In genomic region chr5:132467292-132467984, GRCh38 we compare ENCODE assay signal across 9 cellular contexts. TPM values are rescaled to one million over a fixed set of nuclear protein-coding genes. Genes with fewer than 3 reads are reported as not detected.
DNase-seq lines count a peak whose midpoint lies in the region; ATAC-seq, FAIRE-seq and TF ChIP-seq lines count a peak whose summit lies in the region.
"Had no signal": no experiment of that assay in that cellular context is flagged by ENCODE, and none has a peak within 500 bp of the region (broad histone marks: within the 10 kb centered on the region; RNA-seq: fewer than 3 reads in every experiment).

No MANE protein-coding gene starts in this region.

- peaks cover 36% of the 10 kb centered on the region for H3K36me3 Mint-ChIP-seq in activated T-helper 2 cell treated with anti-CD3 and anti-CD28 coated beads, Interferon-gamma antibody, Interleukin-2, Interleukin-4, amounts not matched to agents 10 μg/mL and 5 μg/mL and 100 μg/mL, durations not matched to agents 14 hours and 24 hours and 36 hours (ENCODE audit: low read depth)
- no peaks in the 10 kb centered on the region for H3K36me3 Mint-ChIP-seq in Calu3 (ENCODE audit: insufficient read depth, unreplicated experiment)

- H3K4me3 ChIP-seq in left ventricle myocardium inferior: no peak overlapping the region
- no peak overlapping the region for H3K4me3 ChIP-seq in right cardiac atrium (ENCODE audit: low read length)

- TF ChIP-seq CTCF in left ventricle myocardium inferior (IDR thresholded peaks at IDR 0.05; ENCODE audit: borderline replicate concordance) (no peak), GM13977 (IDR thresholded peaks at IDR 0.05; ENCODE audit: extremely low read depth, insufficient read depth, missing control alignments) (no peak), Calu3 (IDR thresholded peaks at IDR 0.05; ENCODE audit: unreplicated experiment) (no peak)

- H3K27ac ChIP-seq in left ventricle myocardium inferior (replicated peaks): peak overlapping the region; percentile 76
- H3K27ac ChIP-seq in right cardiac atrium (ENCODE audit: low read length): no peak overlapping the region

- peak; percentile 10 for DNase-seq in left ventricle myocardium inferior
- DNase-seq in right cardiac atrium: no peak
- no peak for DNase-seq in activated T-helper 2 cell treated with anti-CD3 and anti-CD28 coated beads, Interferon-gamma antibody, Interleukin-2, Interleukin-4, amounts not matched to agents 10 μg/mL and 5 μg/mL and 100 μg/mL, durations not matched to agents 14 hours and 24 hours and 36 hours (ENCODE audit: low spot score)
- no peak for DNase-seq in urothelium cell line (ENCODE audit: low spot score)
- DNase-seq in GM13977 (ENCODE audit: low spot score): no peak
- DNase-seq in DMS 273 (lab: John Stamatoyannopoulos, UW; ENCODE audit: unreplicated experiment): no peak
- DNase-seq in Calu3: no peak

- CTCF ChIA-PET in Calu3 (lab: Charles Lee): interaction anchor here (0.5 to 1.5 kb wide), 4 partner anchors 31 to 351 kb away, joined by 4 to 6 read pairs (median 4); no protein-coding TSS in a partner anchor

- H3K9me3 Mint-ChIP-seq in activated T-helper 2 cell treated with anti-CD3 and anti-CD28 coated beads, Interferon-gamma antibody, Interleukin-2, Interleukin-4, amounts not matched to agents 10 μg/mL and 5 μg/mL and 100 μg/mL, durations not matched to agents 14 hours and 24 hours and 36 hours: no peaks in the 10 kb centered on the region
- no peaks in the 10 kb centered on the region for H3K9me3 Mint-ChIP-seq in Calu3 (ENCODE audit: low read depth, unreplicated experiment)

- H3K4me3 Mint-ChIP-seq in activated T-helper 2 cell treated with anti-CD3 and anti-CD28 coated beads, Interferon-gamma antibody, Interleukin-2, Interleukin-4, amounts not matched to agents 10 μg/mL and 5 μg/mL and 100 μg/mL, durations not matched to agents 14 hours and 24 hours and 36 hours (ENCODE audit: low read depth): no peak overlapping the region
- no peak overlapping the region for H3K4me3 Mint-ChIP-seq in Calu3 (ENCODE audit: low read depth, unreplicated experiment)

- H3K27me3 Mint-ChIP-seq in activated T-helper 2 cell treated with anti-CD3 and anti-CD28 coated beads, Interferon-gamma antibody, Interleukin-2, Interleukin-4, amounts not matched to agents 10 μg/mL and 5 μg/mL and 100 μg/mL, durations not matched to agents 14 hours and 24 hours and 36 hours (ENCODE audit: low read depth): no peaks in the 10 kb centered on the region
- no peaks in the 10 kb centered on the region for H3K27me3 Mint-ChIP-seq in Calu3 (ENCODE audit: unreplicated experiment)

- in situ Hi-C loops in GM13977 (cut with MboI; ENCODE audit: low pct_unique_long_range_greater_than_20kb, low sequenced_read_pairs, unreplicated experiment): no loop called here

- WGBS in right cardiac atrium: 81% methylated on average over 4 of the region's 4 CpGs

- H3K9me3 ChIP-seq in left ventricle myocardium inferior (replicated peaks) (no peaks in the 10 kb centered on the region), right cardiac atrium (ENCODE audit: control insufficient read depth, low read length) (no peaks in the 10 kb centered on the region)

- intact Hi-C loops in left ventricle myocardium inferior (cut with micrococcal nuclease) (no loop called here), right cardiac atrium (cut with DNase I) (no loop called here), Calu3 (cut with micrococcal nuclease; ENCODE audit: unreplicated experiment) (no loop called here)
- intact Hi-C loops in activated T-helper 2 cell treated with anti-CD3 and anti-CD28 coated beads, Interferon-gamma antibody, Interleukin-2, Interleukin-4, amounts not matched to agents 10 μg/mL and 5 μg/mL and 100 μg/mL, durations not matched to agents 14 hours and 24 hours and 36 hours (cut with micrococcal nuclease): no loop called here

- H3K4me1 ChIP-seq in left ventricle myocardium inferior (peaks cover 95% of the 10 kb centered on the region), right cardiac atrium (ENCODE audit: control insufficient read depth, insufficient read depth, low read length) (peaks cover 28% of the 10 kb centered on the region)

- H3K4me1 Mint-ChIP-seq in activated T-helper 2 cell treated with anti-CD3 and anti-CD28 coated beads, Interferon-gamma antibody, Interleukin-2, Interleukin-4, amounts not matched to agents 10 μg/mL and 5 μg/mL and 100 μg/mL, durations not matched to agents 14 hours and 24 hours and 36 hours (ENCODE audit: low read depth): peaks cover 85% of the 10 kb centered on the region
- H3K4me1 Mint-ChIP-seq in Calu3 (ENCODE audit: low read depth, unreplicated experiment): peaks cover 66% of the 10 kb centered on the region

- H3K36me3 ChIP-seq in left ventricle myocardium inferior: peaks cover 6% of the 10 kb centered on the region

- H3K27me3 ChIP-seq in left ventricle myocardium inferior (ENCODE audit: low read depth) (no peaks in the 10 kb centered on the region), right cardiac atrium (ENCODE audit: control insufficient read depth, insufficient read depth) (no peaks in the 10 kb centered on the region)

- FAIRE-seq in urothelium cell line (lab: Jason Lieb, UNC): peak; percentile 13
- FAIRE-seq: endometrium had no signal

- H3K27ac Mint-ChIP-seq in activated T-helper 2 cell treated with anti-CD3 and anti-CD28 coated beads, Interferon-gamma antibody, Interleukin-2, Interleukin-4, amounts not matched to agents 10 μg/mL and 5 μg/mL and 100 μg/mL, durations not matched to agents 14 hours and 24 hours and 36 hours: peak overlapping the region; percentile 51
- no peak overlapping the region for H3K27ac Mint-ChIP-seq in Calu3 (ENCODE audit: unreplicated experiment)

- no peak for ATAC-seq in right cardiac atrium
- ATAC-seq in HG03460 (IDR thresholded peaks at IDR 0.05; ENCODE audit: unreplicated experiment): peak; percentile 30

- no TSS peak for BruUV-seq in Calu3 (replicated peaks; lab: Mats Ljungman, UMichigan)

RNA-seq across cellular contexts. Expression of gene IRF1, which starts 23.1 kb away (rescaled TPM):
- total RNA-seq in left ventricle myocardium inferior: 10.9 TPM
- 10 to 100 TPM in 3 of 4 donors, 1 to 10 TPM in 1; 9.4 to 17.9 (median 13.8) TPM for total RNA-seq in right cardiac atrium
- polyA plus RNA-seq in right cardiac atrium: 11.7 TPM
- 155 TPM in 2 replicates for total RNA-seq in activated T-helper 2 cell treated with anti-CD3 and anti-CD28 coated beads, Interferon-gamma antibody, Interleukin-2, Interleukin-4, amounts not matched to agents 10 μg/mL and 5 μg/mL and 100 μg/mL, durations not matched to agents 14 hours and 24 hours and 36 hours
- 64.0 and 82.4 TPM in 2 replicates for total RNA-seq in Calu3 (2022)
